25 cellular contexts compared by ENCODE assay signal in genomic region chr16:89169778-89170177, GRCh38. TPM values are rescaled to one million over a fixed set of nuclear protein-coding genes. Genes with fewer than 3 reads are reported as not detected.
"Had no signal": no experiment of that assay in that cellular context is flagged by ENCODE, and none has a peak within 500 bp of the region (broad histone marks: within the 10 kb centered on the region; RNA-seq: fewer than 3 reads in every experiment).

No MANE protein-coding gene starts in this region.

- H3K36me3 ChIP-seq: left lung, lower lobe of right lung, neutrophil, suprapubic skin, thoracic aorta, tibial artery, upper lobe of right lung had no signal

- H3K4me3 ChIP-seq: left lung, lower lobe of right lung, psoas muscle, skin epidermis, suprapubic skin, thoracic aorta, tibial artery, upper lobe of right lung had no signal

- H3K27ac ChIP-seq: left lung, lower lobe of right lung, neutrophil, parathyroid adenoma, psoas muscle, skin epidermis, suprapubic skin, thoracic aorta, tibial artery, upper lobe of right lung had no signal

- DNase-seq: hippocampal formation; mammary epithelial cell; mesenchymal stem cell; naive thymus-derived CD8-positive, alpha-beta T cell; occipital lobe; stimulated activated CD4-positive, alpha-beta T cell treated with anti-CD3 and anti-CD28 coated beads, Interleukin-4, amount 100 ng/mL, for 24 hours; tibial artery; trophoblast cell had no signal

- H3K9me3 ChIP-seq: left lung, lower lobe of right lung, neutrophil, psoas muscle, suprapubic skin, thoracic aorta, tibial artery, upper lobe of right lung had no signal

- H3K9ac ChIP-seq: parathyroid adenoma had no signal

- ATAC-seq: naive thymus-derived CD8-positive, alpha-beta T cell; psoas muscle; sciatic nerve; stimulated activated effector memory CD8-positive, alpha-beta T cell treated with anti-CD3 and anti-CD28 coated beads, Interleukin-12 subunit alpha, Interleukin-12 subunit beta, amount 100 ng/mL, for 72 hours had no signal

- H3K79me2 ChIP-seq: parathyroid adenoma had no signal

RNA-seq across cellular contexts. Expression of gene CDH15, which starts 1.8 kb away (rescaled TPM):
- total RNA-seq: left colon; liver; naive thymus-derived CD8-positive, alpha-beta T cell; neural crest cell; subcutaneous adipose tissue had no signal
- polyA plus RNA-seq: keratinocyte; mammary epithelial cell; naive thymus-derived CD8-positive, alpha-beta T cell had no signal

RNA-seq across cellular contexts. Expression of gene SLC22A31, which starts 30.6 kb away (rescaled TPM):
- total RNA-seq: naive thymus-derived CD8-positive, alpha-beta T cell; occipital lobe; osteocyte; psoas muscle; subcutaneous adipose tissue had no signal
- polyA plus RNA-seq: keratinocyte; mammary epithelial cell; naive thymus-derived CD8-positive, alpha-beta T cell had no signal
